14 cellular contexts compared by ENCODE assay signal in the genomic region with DNA sequence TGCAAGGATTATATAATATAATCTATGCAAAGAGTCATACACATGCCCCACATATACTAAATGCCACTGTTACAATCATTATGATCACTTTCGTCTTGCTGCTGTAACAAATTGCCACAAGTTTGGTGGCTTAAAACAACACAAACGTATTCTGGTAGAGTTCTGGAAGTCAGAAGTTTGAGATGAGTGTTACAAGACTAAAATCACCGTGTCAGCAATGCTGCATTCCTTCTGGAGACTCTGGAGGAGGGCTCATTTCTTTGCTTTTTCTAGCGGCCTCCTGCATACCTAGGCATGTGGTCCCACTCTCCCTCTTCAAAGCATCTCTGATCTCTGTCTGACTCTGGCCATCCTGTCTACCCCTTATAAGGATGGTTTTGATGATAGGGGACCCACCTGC. TPM values are rescaled to one million over a fixed set of nuclear protein-coding genes. Genes with fewer than 3 reads are reported as not detected.
DNase-seq lines count a peak whose midpoint lies in the region; ATAC-seq, FAIRE-seq and TF ChIP-seq lines count a peak whose summit lies in the region.
"Had no signal": no experiment of that assay in that cellular context is flagged by ENCODE, and none has a peak within 500 bp of the region (broad histone marks: within the 10 kb centered on the region; RNA-seq: fewer than 3 reads in every experiment).

No MANE protein-coding gene starts in this region.

- CTCF ChIA-PET in naive thymus-derived CD4-positive, alpha-beta T cell (lab: Charles Lee): interaction anchor here (1.3 kb wide), 1 partner anchor 271 kb away, joined by 3 read pairs; no protein-coding TSS in a partner anchor

- peaks cover 34% of the 10 kb centered on the region for H3K4me1 Mint-ChIP-seq in activated T-helper 1 cell treated with anti-CD3 and anti-CD28 coated beads, Interleukin-12 subunit alpha, Interleukin-12 subunit beta, Interleukin-2, Interleukin-4 antibody, amounts not matched to agents 30 ng/mL and 10 ng/mL and 1 ng/mL, durations not matched to agents 14 hours and 24 hours and 36 hours (ENCODE audit: low read depth)
- peaks cover 22 to 68% (median 58%) of the 10 kb centered on the region in 7 donors for H3K4me1 Mint-ChIP-seq in naive thymus-derived CD4-positive, alpha-beta T cell

- H3K4me1 ChIP-seq in BLaER1 treated with 17β-estradiol and CSF1 and Interleukin-3, amounts not matched to agents 10 nM and 100 nM: peaks cover 24 to 37% (median 29%) of the 10 kb centered on the region in 10 experiments
- peaks cover 21 to 25% of the 10 kb centered on the region in 2 donors for H3K4me1 ChIP-seq in naive thymus-derived CD4-positive, alpha-beta T cell (ENCODE audit: control insufficient read depth in 2 of 2, insufficient read depth in 2 of 2, low read length in 2 of 2)

- 0 out of 20 replicates have a peak overlapping the region, but pooled peaks of 1 of the 10 experiments have one; percentile 90 for H3K4me3 ChIP-seq in BLaER1 treated with 17β-estradiol and CSF1 and Interleukin-3, amounts not matched to agents 10 nM and 100 nM
- peak overlapping the region; percentile 54 for H3K4me3 ChIP-seq in naive thymus-derived CD4-positive, alpha-beta T cell (ENCODE audit: low read length)

- peaks cover 16% of the 10 kb centered on the region for H3K36me3 Mint-ChIP-seq in activated T-helper 1 cell treated with anti-CD3 and anti-CD28 coated beads, Interleukin-12 subunit alpha, Interleukin-12 subunit beta, Interleukin-2, Interleukin-4 antibody, amounts not matched to agents 30 ng/mL and 10 ng/mL and 1 ng/mL, durations not matched to agents 14 hours and 24 hours and 36 hours (ENCODE audit: low read depth)
- peaks cover 0 to 11% (median under 1%) of the 10 kb centered on the region in 5 donors for H3K36me3 Mint-ChIP-seq in naive thymus-derived CD4-positive, alpha-beta T cell

- H3K9ac ChIP-seq in BLaER1 treated with 17β-estradiol and CSF1 and Interleukin-3, amounts not matched to agents 10 nM and 100 nM: no peak overlapping the region

- POLR2A ChIA-PET in naive thymus-derived CD4-positive, alpha-beta T cell (lab: Charles Lee): interaction anchor here (1.2 to 3.0 kb wide), 5 partner anchors 9 to 471 kb away, joined by 3 to 34 read pairs (median 15); a partner anchor contains a TSS

- ATAC-seq in naive thymus-derived CD4-positive, alpha-beta T cell: no peak
- ATAC-seq: heart left ventricle had no signal

- H3K36me3 ChIP-seq in BLaER1 treated with 17β-estradiol and CSF1 and Interleukin-3, amounts not matched to agents 10 nM and 100 nM: peaks cover 5 to 18% (median 7%) of the 10 kb centered on the region in 11 experiments
- H3K36me3 ChIP-seq in naive thymus-derived CD4-positive, alpha-beta T cell (ENCODE audit: control insufficient read depth in 2 of 3, insufficient read depth in 3 of 3, low read length in 3 of 3): peaks cover 0 to 2% (median 0%) of the 10 kb centered on the region in 3 experiments

- no peak for DNase-seq in GM12891 (ENCODE audit: insufficient read length, low spot score)
- no peak for DNase-seq in activated T-helper 1 cell treated with anti-CD3 and anti-CD28 coated beads, Interleukin-12 subunit alpha, Interleukin-12 subunit beta, Interleukin-2, Interleukin-4 antibody, amounts not matched to agents 30 ng/mL and 10 ng/mL and 1 ng/mL, durations not matched to agents 14 hours and 24 hours and 36 hours (ENCODE audit: low spot score)
- DNase-seq in naive thymus-derived CD4-positive, alpha-beta T cell: no peak
- no peak for DNase-seq in germinal center (ENCODE audit: low spot score)
- no peak for DNase-seq in effector CD4-positive, alpha-beta T cell
- no peak for DNase-seq in head of caudate nucleus
- no peak for DNase-seq in NCI-H1436 (lab: John Stamatoyannopoulos, UW)
- DNase-seq: anterior cingulate cortex, COR-L47, heart left ventricle, NCI-H69 had no signal

- peaks cover 4% of the 10 kb centered on the region for H3K9me3 Mint-ChIP-seq in activated T-helper 1 cell treated with anti-CD3 and anti-CD28 coated beads, Interleukin-12 subunit alpha, Interleukin-12 subunit beta, Interleukin-2, Interleukin-4 antibody, amounts not matched to agents 30 ng/mL and 10 ng/mL and 1 ng/mL, durations not matched to agents 14 hours and 24 hours and 36 hours
- peaks cover 0 to 2% (median 0%) of the 10 kb centered on the region in 11 donors for H3K9me3 Mint-ChIP-seq in naive thymus-derived CD4-positive, alpha-beta T cell

- FAIRE-seq in GM12891 (lab: Jason Lieb, UNC): no peak

- no peaks in the 10 kb centered on the region for H3K27me3 ChIP-seq in BLaER1 treated with 17β-estradiol and CSF1 and Interleukin-3, amounts not matched to agents 10 nM and 100 nM
- no peaks in the 10 kb centered on the region for H3K27me3 ChIP-seq in naive thymus-derived CD4-positive, alpha-beta T cell (ENCODE audit: control insufficient read depth in 2 of 2, insufficient read depth in 2 of 2, low read length in 2 of 2)
- H3K27me3 ChIP-seq: heart left ventricle had no signal

- H4K20me1 ChIP-seq in BLaER1 treated with 17β-estradiol and CSF1 and Interleukin-3, amounts not matched to agents 10 nM and 100 nM: peaks cover 0 to 4% (median 0%) of the 10 kb centered on the region in 11 experiments; a peak in 3 of 22 replicates

- no peak overlapping the region for H3K27ac ChIP-seq in BLaER1 treated with 17β-estradiol and CSF1 and Interleukin-3, amounts not matched to agents 10 nM and 100 nM
- peak overlapping the region; percentile 94 for H3K27ac ChIP-seq in naive thymus-derived CD4-positive, alpha-beta T cell (ENCODE audit: low read depth, low read length)

- TF ChIP-seq POLR2A in GM12891 (IDR thresholded peaks at IDR 0.05; ENCODE audit: low read depth, low read length): no peak

- H3K4me2 ChIP-seq in BLaER1 treated with 17β-estradiol and CSF1 and Interleukin-3, amounts not matched to agents 10 nM and 100 nM: peak overlapping the region; percentile 54 to 91 (median 74); a peak in 20 of 22 replicates

- intact Hi-C loops in activated T-helper 1 cell treated with anti-CD3 and anti-CD28 coated beads, Interleukin-12 subunit alpha, Interleukin-12 subunit beta, Interleukin-2, Interleukin-4 antibody, amounts not matched to agents 30 ng/mL and 10 ng/mL and 1 ng/mL, durations not matched to agents 14 hours and 24 hours and 36 hours (cut with micrococcal nuclease): loop anchor here (2.0 to 10.0 kb wide), 3 partner anchors 557 to 1165 kb away; a partner anchor contains a TSS
- intact Hi-C loops in naive thymus-derived CD4-positive, alpha-beta T cell (cut with micrococcal nuclease): loop anchor here (2.0 to 10.0 kb wide), 6 partner anchors 557 to 1985 kb away; a partner anchor contains a TSS
- intact Hi-C loops in head of caudate nucleus (cut with DNase I): loop anchor here (10.0 kb wide), 3 partner anchors 295 to 525 kb away; a partner anchor contains a TSS

- peaks cover 5% of the 10 kb centered on the region for H3K27me3 Mint-ChIP-seq in activated T-helper 1 cell treated with anti-CD3 and anti-CD28 coated beads, Interleukin-12 subunit alpha, Interleukin-12 subunit beta, Interleukin-2, Interleukin-4 antibody, amounts not matched to agents 30 ng/mL and 10 ng/mL and 1 ng/mL, durations not matched to agents 14 hours and 24 hours and 36 hours (ENCODE audit: insufficient read depth)
- H3K27me3 Mint-ChIP-seq in naive thymus-derived CD4-positive, alpha-beta T cell: peaks cover 0 to 2% (median 0%) of the 10 kb centered on the region in 5 donors

- peak overlapping the region; percentile 90 for H3K27ac Mint-ChIP-seq in activated T-helper 1 cell treated with anti-CD3 and anti-CD28 coated beads, Interleukin-12 subunit alpha, Interleukin-12 subunit beta, Interleukin-2, Interleukin-4 antibody, amounts not matched to agents 30 ng/mL and 10 ng/mL and 1 ng/mL, durations not matched to agents 14 hours and 24 hours and 36 hours
- peak overlapping the region; percentile 84 to 100 (median 98) for H3K27ac Mint-ChIP-seq in naive thymus-derived CD4-positive, alpha-beta T cell

- H3K4me3 Mint-ChIP-seq in activated T-helper 1 cell treated with anti-CD3 and anti-CD28 coated beads, Interleukin-12 subunit alpha, Interleukin-12 subunit beta, Interleukin-2, Interleukin-4 antibody, amounts not matched to agents 30 ng/mL and 10 ng/mL and 1 ng/mL, durations not matched to agents 14 hours and 24 hours and 36 hours: peak overlapping the region; percentile 99
- peak overlapping the region; percentile 84 to 100 (median 96) for H3K4me3 Mint-ChIP-seq in naive thymus-derived CD4-positive, alpha-beta T cell

- H3K9me3 ChIP-seq in BLaER1 treated with 17β-estradiol and CSF1 and Interleukin-3, amounts not matched to agents 10 nM and 100 nM (replicated peaks in 1 of 11): no peaks in the 10 kb centered on the region
- H3K9me3 ChIP-seq in naive thymus-derived CD4-positive, alpha-beta T cell (ENCODE audit: control insufficient read depth in 2 of 3, low read length in 3 of 3): no peaks in the 10 kb centered on the region
- H3K9me3 ChIP-seq: heart left ventricle had no signal

TF ChIP-seq in GM12891, 5 proteins besides CTCF, POLR2A, EP300 and RAD21:
- TF ChIP-seq POLR2AphosphoS5 (IDR thresholded peaks at IDR 0.05; ENCODE audit: low read depth, low read length) (peak; percentile 31; the same call in 1 of the 2 replicates), POU2F2 (IDR thresholded peaks at IDR 0.05; ENCODE audit: low read depth, low read length) (no peak)

RNA-seq across cellular contexts. Expression of a gene that starts 1.4 kb away (rescaled TPM):
- 10.7 TPM for polyA plus RNA-seq in GM12891 (2012; ENCODE audit: low read depth, missing spikeins)
- total RNA-seq in activated T-helper 1 cell treated with anti-CD3 and anti-CD28 coated beads, Interleukin-12 subunit alpha, Interleukin-12 subunit beta, Interleukin-2, Interleukin-4 antibody, amounts not matched to agents 30 ng/mL and 10 ng/mL and 1 ng/mL, durations not matched to agents 14 hours and 24 hours and 36 hours: 16.6 and 21.7 TPM in 2 replicates
- 10 to 100 TPM; 21.6 to 59.2 (median 46.2) TPM for total RNA-seq in naive thymus-derived CD4-positive, alpha-beta T cell
- polyA plus RNA-seq in naive thymus-derived CD4-positive, alpha-beta T cell: 10 to 100 TPM; 18.3 to 20.9 TPM

RNA-seq across cellular contexts. Expression of a gene that starts 24.7 kb away (rescaled TPM):
- polyA plus RNA-seq in GM12891 (2012; ENCODE audit: low read depth, missing spikeins): 0.27 TPM
- 0.26 and 0.32 TPM in 2 replicates for total RNA-seq in activated T-helper 1 cell treated with anti-CD3 and anti-CD28 coated beads, Interleukin-12 subunit alpha, Interleukin-12 subunit beta, Interleukin-2, Interleukin-4 antibody, amounts not matched to agents 30 ng/mL and 10 ng/mL and 1 ng/mL, durations not matched to agents 14 hours and 24 hours and 36 hours
- under 1 TPM; 0.10 to 0.81 (median 0.48) TPM for total RNA-seq in naive thymus-derived CD4-positive, alpha-beta T cell
- polyA plus RNA-seq in naive thymus-derived CD4-positive, alpha-beta T cell: under 1 TPM in 1 of 2 donors, not detected in 1; 0.05 TPM
- total RNA-seq: SK-MEL-5 had no signal
- polyA plus RNA-seq: heart left ventricle, liver had no signal
